ENCODE assay signal across 30 cellular contexts in genomic region chr11:45361551-45361950, GRCh38.
"Had no signal": no experiment of that assay in that cellular context is flagged by ENCODE, and none has a peak within 500 bp of the region (broad histone marks: within the 10 kb centered on the region; RNA-seq: fewer than 3 reads in every experiment).

No MANE protein-coding gene starts in this region.

- H3K9me3 Mint-ChIP-seq: activated B cell treated with CpG ODN at 0.5 μM for 24 hours; activated CD8-positive, alpha-beta T cell treated with anti-CD3 and anti-CD28 coated beads for 36 hours; activated naive CD4-positive, alpha-beta T cell treated with anti-CD3 and anti-CD28 coated beads for 36 hours; activated naive CD4-positive, alpha-beta T cell treated with anti-CD3 and anti-CD28 coated beads, Interleukin-2, amount 50 U/mL, for 24 hours; activated naive CD8-positive, alpha-beta T cell treated with anti-CD3 and anti-CD28 coated beads for 36 hours; activated naive CD8-positive, alpha-beta T cell treated with anti-CD3 and anti-CD28 coated beads, Interleukin-2, amount 50 U/mL, for 24 hours; activated T-cell treated with anti-CD3 and anti-CD28 coated beads, Interleukin-2, amount 50 U/mL, for 24 hours; activated T-cell treated with anti-CD3 and anti-CD28 coated beads, Interleukin-2, amount 50 U/mL, for 72 hours; T-helper 2 cell treated with Interferon-gamma antibody and Interleukin-4, amounts not matched to agents 5 μg/mL and 100 μg/mL, for 36 hours had no signal

- ATAC-seq: activated CD4-positive, CD25-positive, alpha-beta regulatory T cell treated with anti-CD3 and anti-CD28 coated beads, Interleukin-2, amount 50 U/mL, for 24 hours; activated CD8-positive, alpha-beta T cell treated with anti-CD3 and anti-CD28 coated beads for 36 hours; activated naive CD8-positive, alpha-beta T cell treated with anti-CD3 and anti-CD28 coated beads, Interleukin-2, amount 50 U/mL, for 24 hours; activated T-cell treated with anti-CD3 and anti-CD28 coated beads, Interleukin-2, amount 50 U/mL, for 72 hours; body of pancreas; esophagus mucosa; T-helper 17 cell had no signal

- H3K4me1 ChIP-seq: adrenal gland, colonic mucosa had no signal

- H3K27ac ChIP-seq: adrenal gland, body of pancreas, colonic mucosa had no signal

- H3K9me3 ChIP-seq: adrenal gland, body of pancreas, colonic mucosa had no signal

- DNase-seq: activated B cell treated with CpG ODN at 0.5 μM for 24 hours; activated CD4-positive, alpha-beta T cell treated with anti-CD3 and anti-CD28 coated beads for 48 hours; activated CD4-positive, alpha-beta T cell treated with anti-CD3 and anti-CD28 coated beads, Interleukin-2, amount 50 U/mL, for 1 hour; activated CD4-positive, alpha-beta T cell treated with anti-CD3 and anti-CD28 coated beads, Interleukin-2, amount 50 U/mL, for 48 hours; activated CD8-positive, alpha-beta memory T cell treated with anti-CD3 and anti-CD28 coated beads for 24 hours; activated CD8-positive, alpha-beta memory T cell treated with anti-CD3 and anti-CD28 coated beads, Interleukin-2, amount 50 U/mL, for 4 hours; activated CD8-positive, alpha-beta T cell treated with anti-CD3 and anti-CD28 coated beads for 36 hours; activated naive CD4-positive, alpha-beta T cell treated with anti-CD3 and anti-CD28 coated beads for 36 hours; activated naive CD8-positive, alpha-beta T cell treated with anti-CD3 and anti-CD28 coated beads for 36 hours; activated naive CD8-positive, alpha-beta T cell treated with anti-CD3 and anti-CD28 coated beads, Interleukin-2, amount 50 U/mL, for 24 hours; activated T-cell treated with anti-CD3 and anti-CD28 coated beads for 4 hours; activated T-cell treated with anti-CD3 and anti-CD28 coated beads, Interleukin-2, amount 50 U/mL, for 24 hours; activated T-cell treated with anti-CD3 and anti-CD28 coated beads, Interleukin-2, amount 50 U/mL, for 72 hours; amygdala; aorta; body of pancreas; caudate nucleus; cerebellar nuclear complex; colonic mucosa; effector CD8-positive, alpha-beta T cell; foreskin fibroblast; T-helper 1 cell; T-helper 17 cell; T1000; WERI-Rb-1 had no signal

- H3K27me3 ChIP-seq: adrenal gland, body of pancreas, colonic mucosa had no signal

- H3K36me3 ChIP-seq: adrenal gland, colonic mucosa, WERI-Rb-1 had no signal

- H3K27me3 Mint-ChIP-seq: activated naive CD8-positive, alpha-beta T cell treated with anti-CD3 and anti-CD28 coated beads for 36 hours; activated T-cell treated with anti-CD3 and anti-CD28 coated beads, Interleukin-2, amount 50 U/mL, for 24 hours had no signal

- H3K4me1 Mint-ChIP-seq: activated B cell treated with CpG ODN at 0.5 μM for 24 hours; activated naive CD8-positive, alpha-beta T cell treated with anti-CD3 and anti-CD28 coated beads, Interleukin-2, amount 50 U/mL, for 24 hours had no signal

- H3K27ac Mint-ChIP-seq: activated B cell treated with CpG ODN at 0.5 μM for 24 hours; activated CD8-positive, alpha-beta T cell treated with anti-CD3 and anti-CD28 coated beads for 36 hours; activated naive CD4-positive, alpha-beta T cell treated with anti-CD3 and anti-CD28 coated beads for 36 hours; activated naive CD4-positive, alpha-beta T cell treated with anti-CD3 and anti-CD28 coated beads, Interleukin-2, amount 50 U/mL, for 24 hours; activated naive CD8-positive, alpha-beta T cell treated with anti-CD3 and anti-CD28 coated beads for 36 hours; activated naive CD8-positive, alpha-beta T cell treated with anti-CD3 and anti-CD28 coated beads, Interleukin-2, amount 50 U/mL, for 24 hours; activated T-cell treated with anti-CD3 and anti-CD28 coated beads, Interleukin-2, amount 50 U/mL, for 24 hours; activated T-cell treated with anti-CD3 and anti-CD28 coated beads, Interleukin-2, amount 50 U/mL, for 72 hours; T-helper 17 cell; T-helper 2 cell treated with Interferon-gamma antibody and Interleukin-4, amounts not matched to agents 5 μg/mL and 100 μg/mL, for 36 hours had no signal

- H3K36me3 Mint-ChIP-seq: activated naive CD8-positive, alpha-beta T cell treated with anti-CD3 and anti-CD28 coated beads for 36 hours had no signal

- H3K4me3 ChIP-seq: adrenal gland, body of pancreas, colonic mucosa had no signal

- H3K4me3 Mint-ChIP-seq: activated B cell treated with CpG ODN at 0.5 μM for 24 hours; activated CD8-positive, alpha-beta T cell treated with anti-CD3 and anti-CD28 coated beads for 36 hours; activated naive CD4-positive, alpha-beta T cell treated with anti-CD3 and anti-CD28 coated beads for 36 hours; activated naive CD4-positive, alpha-beta T cell treated with anti-CD3 and anti-CD28 coated beads, Interleukin-2, amount 50 U/mL, for 24 hours; activated naive CD8-positive, alpha-beta T cell treated with anti-CD3 and anti-CD28 coated beads for 36 hours; activated naive CD8-positive, alpha-beta T cell treated with anti-CD3 and anti-CD28 coated beads, Interleukin-2, amount 50 U/mL, for 24 hours; activated T-cell treated with anti-CD3 and anti-CD28 coated beads, Interleukin-2, amount 50 U/mL, for 24 hours; activated T-cell treated with anti-CD3 and anti-CD28 coated beads, Interleukin-2, amount 50 U/mL, for 72 hours; T-helper 17 cell; T-helper 2 cell treated with Interferon-gamma antibody and Interleukin-4, amounts not matched to agents 5 μg/mL and 100 μg/mL, for 36 hours had no signal
